Comparison of ENCODE assay signal across 17 cellular contexts in the genomic region with DNA sequence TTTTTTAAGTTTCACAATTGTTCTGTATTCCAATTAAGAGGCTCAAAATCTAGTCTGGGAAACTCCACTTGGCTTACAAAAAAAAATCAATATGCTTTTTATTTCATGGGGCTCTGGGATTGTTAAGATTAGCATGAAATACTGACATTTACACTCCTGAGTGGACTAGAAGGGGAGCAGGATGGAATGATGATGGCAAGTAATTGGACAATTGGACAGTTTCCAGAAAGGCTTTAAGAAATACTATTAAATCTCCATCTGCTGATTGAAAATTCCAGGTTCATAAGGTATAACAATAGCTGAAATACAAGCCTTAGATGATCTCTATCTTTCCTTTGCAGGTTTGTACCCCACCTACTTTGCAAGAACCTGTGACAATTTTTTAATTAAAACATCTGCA.
"Had no signal": no experiment of that assay in that cellular context is flagged by ENCODE, and none has a peak within 500 bp of the region (broad histone marks: within the 10 kb centered on the region; RNA-seq: fewer than 3 reads in every experiment).

No MANE protein-coding gene starts in this region.

- H3K27me3 Mint-ChIP-seq: activated CD8-positive, alpha-beta memory T cell treated with anti-CD3 and anti-CD28 coated beads, Interleukin-2, amount 10 ng/mL, durations not matched to agents 7 days and 5 days; activated naive CD8-positive, alpha-beta T cell treated with anti-CD3 and anti-CD28 coated beads, Interleukin-2, amount 10 ng/mL, durations not matched to agents 7 days and 5 days; stimulated activated naive B cell treated with anti-CD40 and anti-IgM and Interleukin-4, amounts not matched to agents 10 μg/mL and 1 μg/mL and 100 μg/mL, for 72 hours had no signal

- H3K9me3 Mint-ChIP-seq: activated naive CD8-positive, alpha-beta T cell treated with anti-CD3 and anti-CD28 coated beads, Interleukin-2, amount 10 ng/mL, durations not matched to agents 7 days and 5 days; naive B cell; neural crest cell; stimulated activated naive B cell treated with anti-CD40 and anti-IgM and Interleukin-4, amounts not matched to agents 10 μg/mL and 1 μg/mL and 100 μg/mL, for 72 hours had no signal

- H3K4me3 Mint-ChIP-seq: activated CD8-positive, alpha-beta memory T cell treated with anti-CD3 and anti-CD28 coated beads, Interleukin-2, amount 10 ng/mL, durations not matched to agents 7 days and 5 days; activated naive CD8-positive, alpha-beta T cell treated with anti-CD3 and anti-CD28 coated beads, Interleukin-2, amount 10 ng/mL, durations not matched to agents 7 days and 5 days; naive B cell; neural crest cell; stimulated activated naive B cell treated with anti-CD40 and anti-IgM and Interleukin-4, amounts not matched to agents 10 μg/mL and 1 μg/mL and 100 μg/mL, for 72 hours had no signal

- DNase-seq: activated CD4-positive, alpha-beta T cell treated with anti-CD3 and anti-CD28 coated beads, Interleukin-2, amount 50 U/mL, for 48 hours; activated CD8-positive, alpha-beta memory T cell treated with anti-CD3 and anti-CD28 coated beads, Interleukin-2, amount 10 ng/mL, durations not matched to agents 7 days and 5 days; activated naive CD4-positive, alpha-beta T cell; activated naive CD8-positive, alpha-beta T cell treated with anti-CD3 and anti-CD28 coated beads, Interleukin-2, amount 10 ng/mL, durations not matched to agents 7 days and 5 days; amygdala; erythroblast; foreskin melanocyte; glutamatergic neuron; hippocampal formation; left cardiac atrium; mesenchymal stem cell; mucosa of descending colon; naive B cell; retina; spleen; stimulated activated naive B cell treated with anti-CD40 and anti-IgM and Interleukin-4, amounts not matched to agents 10 μg/mL and 1 μg/mL and 100 μg/mL, for 72 hours had no signal

- H3K4me1 Mint-ChIP-seq: activated CD8-positive, alpha-beta memory T cell treated with anti-CD3 and anti-CD28 coated beads, Interleukin-2, amount 10 ng/mL, durations not matched to agents 7 days and 5 days; activated naive CD8-positive, alpha-beta T cell treated with anti-CD3 and anti-CD28 coated beads, Interleukin-2, amount 10 ng/mL, durations not matched to agents 7 days and 5 days; naive B cell; neural crest cell; stimulated activated naive B cell treated with anti-CD40 and anti-IgM and Interleukin-4, amounts not matched to agents 10 μg/mL and 1 μg/mL and 100 μg/mL, for 72 hours had no signal

- H3K27ac Mint-ChIP-seq: activated CD8-positive, alpha-beta memory T cell treated with anti-CD3 and anti-CD28 coated beads, Interleukin-2, amount 10 ng/mL, durations not matched to agents 7 days and 5 days; activated naive CD8-positive, alpha-beta T cell treated with anti-CD3 and anti-CD28 coated beads, Interleukin-2, amount 10 ng/mL, durations not matched to agents 7 days and 5 days; naive B cell; stimulated activated naive B cell treated with anti-CD40 and anti-IgM and Interleukin-4, amounts not matched to agents 10 μg/mL and 1 μg/mL and 100 μg/mL, for 72 hours had no signal

- H3K36me3 Mint-ChIP-seq: activated CD8-positive, alpha-beta memory T cell treated with anti-CD3 and anti-CD28 coated beads, Interleukin-2, amount 10 ng/mL, durations not matched to agents 7 days and 5 days; activated naive CD8-positive, alpha-beta T cell treated with anti-CD3 and anti-CD28 coated beads, Interleukin-2, amount 10 ng/mL, durations not matched to agents 7 days and 5 days; naive B cell; stimulated activated naive B cell treated with anti-CD40 and anti-IgM and Interleukin-4, amounts not matched to agents 10 μg/mL and 1 μg/mL and 100 μg/mL, for 72 hours had no signal
